Comparison of ENCODE assay signal across 17 cellular contexts in the genomic region with DNA sequence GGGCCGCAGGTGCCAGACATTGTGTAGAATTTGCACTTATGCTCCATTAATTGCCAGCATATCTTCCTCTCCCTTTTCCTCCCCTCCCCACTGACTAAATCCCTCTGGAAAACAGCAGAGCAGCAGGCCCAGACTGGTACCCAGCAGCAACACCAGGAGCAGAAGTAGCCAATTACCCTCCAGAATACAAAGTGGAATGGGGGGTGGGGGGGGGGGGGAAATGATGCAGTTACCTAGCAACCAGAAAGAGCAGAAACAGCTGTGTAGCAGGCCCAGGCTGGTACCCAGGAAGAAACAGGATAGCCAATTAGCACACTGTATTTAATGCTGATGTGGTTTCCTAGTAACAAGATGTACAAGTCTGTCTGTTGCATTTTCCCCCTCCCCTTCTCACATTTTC. TPM values are rescaled to one million over a fixed set of nuclear protein-coding genes. Genes with fewer than 3 reads are reported as not detected.
A peak's percentile ranks its signal among the peaks of the same experiment; 100 is the strongest.
DNase-seq lines count a peak whose midpoint lies in the region; ATAC-seq and TF ChIP-seq lines count a peak whose summit lies in the region.
"Had no signal": no experiment of that assay in that cellular context is flagged by ENCODE, and none has a peak within 500 bp of the region (broad histone marks: within the 10 kb centered on the region; RNA-seq: fewer than 3 reads in every experiment).

No MANE protein-coding gene starts in this region.

- H3K9me3 ChIP-seq in aorta (ENCODE audit: control insufficient read depth, low read length): no peaks in the 10 kb centered on the region
- H3K9me3 ChIP-seq: vagina had no signal

- H3K4me3 Mint-ChIP-seq in activated CD4-positive, alpha-beta memory T cell treated with anti-CD3 and anti-CD28 coated beads for 36 hours: no peak overlapping the region
- H3K4me3 Mint-ChIP-seq: activated naive CD4-positive, alpha-beta T cell treated with anti-CD3 and anti-CD28 coated beads, Interleukin-2, amount 50 U/mL, for 24 hours; CD4-positive, CD25-positive, alpha-beta regulatory T cell had no signal

- no peak for ATAC-seq in aorta (ENCODE audit: low FRiP score)
- ATAC-seq: HCT116, PC-3 had no signal

- H3K4me3 ChIP-seq in epithelial cell of esophagus (ENCODE audit: low read length) (no peak overlapping the region), aorta (ENCODE audit: low read length in 2 of 2) (no peak overlapping the region)
- H3K4me3 ChIP-seq: vagina had no signal

- 88 to 93% methylated on average over 1 of the region's 1 CpG for WGBS in aorta, 2 donors

- H3K27me3 Mint-ChIP-seq in activated CD4-positive, alpha-beta memory T cell treated with anti-CD3 and anti-CD28 coated beads for 36 hours: no peaks in the 10 kb centered on the region
- H3K27me3 Mint-ChIP-seq: activated naive CD4-positive, alpha-beta T cell treated with anti-CD3 and anti-CD28 coated beads, Interleukin-2, amount 50 U/mL, for 24 hours; CD4-positive, CD25-positive, alpha-beta regulatory T cell had no signal

- no peak overlapping the region for H3K27ac ChIP-seq in aorta (ENCODE audit: low read depth in 1 of 2, low read length in 2 of 2)
- H3K27ac ChIP-seq: vagina had no signal

- peaks cover 29% of the 10 kb centered on the region for H3K4me1 Mint-ChIP-seq in activated CD4-positive, alpha-beta memory T cell treated with anti-CD3 and anti-CD28 coated beads for 36 hours (ENCODE audit: low read depth)

- peaks cover 0 to 4% of the 10 kb centered on the region in 2 donors for H3K4me1 ChIP-seq in aorta (ENCODE audit: control insufficient read depth in 1 of 2, insufficient read depth in 2 of 2, low read length in 2 of 2)

- intact Hi-C loops in posterior cingulate gyrus (cut with DNase I): loop anchor here (10.0 kb wide), 1 partner anchor 51 kb away; a partner anchor contains a TSS
- intact Hi-C loops in aorta (cut with DNase I): no loop called here
- intact Hi-C loops in activated CD4-positive, alpha-beta memory T cell treated with anti-CD3 and anti-CD28 coated beads for 36 hours (cut with micrococcal nuclease): no loop called here

- DNase-seq in NCI-H1105 treated with DMSO at 0.1 percent for 48 hours (lab: John Stamatoyannopoulos, UW): peak; percentile 97
- DNase-seq in NCI-H2171 treated with DMSO at 0.1 percent for 48 hours (lab: John Stamatoyannopoulos, UW): peak; percentile 99
- DNase-seq in epithelial cell of esophagus (ENCODE audit: low read depth): peak; percentile 49
- DNase-seq in posterior cingulate gyrus: peak; percentile 24 to 91 (median 53)
- DNase-seq in aorta: no peak
- DNase-seq in activated CD4-positive, alpha-beta memory T cell treated with anti-CD3 and anti-CD28 coated beads for 36 hours: no peak
- no peak for DNase-seq in SKM-1 (lab: John Stamatoyannopoulos, UW; ENCODE audit: unreplicated experiment)
- DNase-seq: activated CD4-positive, CD25-positive, alpha-beta regulatory T cell; CD4-positive, CD25-positive, alpha-beta regulatory T cell; cerebellar nuclear complex; KG1; NCI-H226; PC-3; SW 1271 had no signal

- CTCF ChIA-PET in activated CD4-positive, alpha-beta memory T cell treated with anti-CD3 and anti-CD28 coated beads for 36 hours (lab: Charles Lee): no interaction called here

- no peak overlapping the region for H3K27ac Mint-ChIP-seq in activated CD4-positive, alpha-beta memory T cell treated with anti-CD3 and anti-CD28 coated beads for 36 hours
- H3K27ac Mint-ChIP-seq: activated naive CD4-positive, alpha-beta T cell treated with anti-CD3 and anti-CD28 coated beads, Interleukin-2, amount 50 U/mL, for 24 hours had no signal

- peaks cover 2 to 3% of the 10 kb centered on the region in 2 donors for H3K36me3 ChIP-seq in aorta (ENCODE audit: control insufficient read depth in 1 of 2, insufficient read depth in 2 of 2, low read length in 1 of 2)
- H3K36me3 ChIP-seq: vagina had no signal

- POLR2A ChIA-PET in activated CD4-positive, alpha-beta memory T cell treated with anti-CD3 and anti-CD28 coated beads for 36 hours (lab: Charles Lee): no interaction called here

- no peaks in the 10 kb centered on the region for H3K27me3 ChIP-seq in aorta (ENCODE audit: control insufficient read depth in 1 of 2, insufficient read depth in 2 of 2, low read length in 1 of 2)
- H3K27me3 ChIP-seq: vagina had no signal

- no peak for TF ChIP-seq CTCF in epithelial cell of esophagus (IDR thresholded peaks at IDR 0.05; ENCODE audit: insufficient read depth, low read depth, low read length, missing control alignments)

- no peaks in the 10 kb centered on the region for H3K9me3 Mint-ChIP-seq in activated CD4-positive, alpha-beta memory T cell treated with anti-CD3 and anti-CD28 coated beads for 36 hours
- H3K9me3 Mint-ChIP-seq: activated naive CD4-positive, alpha-beta T cell treated with anti-CD3 and anti-CD28 coated beads, Interleukin-2, amount 50 U/mL, for 24 hours had no signal

- peaks cover 11% of the 10 kb centered on the region for H3K36me3 Mint-ChIP-seq in activated CD4-positive, alpha-beta memory T cell treated with anti-CD3 and anti-CD28 coated beads for 36 hours

RNA-seq across cellular contexts. Expression of a gene that starts 52.3 kb away (rescaled TPM):
- total RNA-seq in aorta: 10 to 100 TPM; 74.5 to 90.9 TPM
- polyA plus RNA-seq in aorta: 1 to 10 TPM; 5.8 to 6.3 TPM
- total RNA-seq in activated CD4-positive, alpha-beta memory T cell treated with anti-CD3 and anti-CD28 coated beads for 36 hours: 10 to 100 TPM; 24.1 to 29.5 TPM

Comparison
In these comparisons a context has a peak if more than half of its experiments do, and no peak if none do; other contexts are left out.
1. DNase-seq: peak in NCI-H1105 treated with DMSO at 0.1 percent for 48 hours (single experiment), NCI-H2171 treated with DMSO at 0.1 percent for 48 hours (single experiment), epithelial cell of esophagus (single experiment) and posterior cingulate gyrus (10 of 10); none in aorta (0 of 2), activated CD4-positive, alpha-beta memory T cell treated with anti-CD3 and anti-CD28 coated beads for 36 hours (single experiment) and SKM-1 (single experiment).